Comparison of ENCODE assay signal across 13 cellular contexts in the genomic region with DNA sequence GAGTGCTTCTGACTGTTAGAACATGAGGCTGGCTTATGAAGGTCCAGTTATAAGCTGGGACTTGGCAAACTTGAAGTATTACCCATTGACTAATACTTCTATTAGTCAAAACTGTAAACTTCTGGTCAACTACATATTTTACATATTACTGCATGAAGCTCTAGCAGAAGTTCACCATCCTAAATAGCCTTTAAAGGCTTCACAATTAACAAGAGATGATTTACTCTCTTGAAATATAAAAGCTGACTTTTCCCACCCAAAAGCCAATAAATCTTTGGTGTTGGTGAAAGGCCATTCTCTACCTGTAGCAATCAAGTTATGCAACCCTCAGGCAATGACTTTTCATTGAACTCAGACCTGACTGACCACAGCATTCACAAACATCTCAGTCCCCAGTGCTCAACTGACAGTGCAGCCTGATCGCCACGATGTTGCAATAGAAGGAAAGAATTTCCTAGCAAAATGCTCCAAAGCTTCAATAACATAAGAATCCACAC.
DNase-seq lines count a peak whose midpoint lies in the region; TF ChIP-seq lines count a peak whose summit lies in the region.
"Had no signal": no experiment of that assay in that cellular context is flagged by ENCODE, and none has a peak within 500 bp of the region (broad histone marks: within the 10 kb centered on the region; RNA-seq: fewer than 3 reads in every experiment).

No MANE protein-coding gene starts in this region.

- no peaks in the 10 kb centered on the region for H3K36me3 ChIP-seq in GM23248 (ENCODE audit: low read depth)
- H3K36me3 ChIP-seq in vagina, result no peaks in the 10 kb centered on the region

- no peaks in the 10 kb centered on the region for H3K27me3 ChIP-seq in GM23248 (replicated peaks; ENCODE audit: insufficient read depth)
- no peaks in the 10 kb centered on the region for H3K27me3 ChIP-seq in vagina

- H3K9ac ChIP-seq in GM23248, result peak overlapping the region; percentile 71

- in situ Hi-C loops in GM23248 (cut with MboI), result no loop called here

- intact Hi-C loops in vagina (cut with DNase I) (no loop called here), head of caudate nucleus (cut with DNase I) (no loop called here)
- intact Hi-C loops in activated T-helper 2 cell treated with anti-CD3 and anti-CD28 coated beads, Interferon-gamma antibody, Interleukin-2, Interleukin-4, amounts not matched to agents 10 μg/mL and 5 μg/mL and 100 μg/mL, durations not matched to agents 14 hours and 24 hours and 36 hours (cut with micrococcal nuclease), result no loop called here

- no peak for TF ChIP-seq POLR2A in vagina (IDR thresholded peaks at IDR 0.05)

- no peak overlapping the region for H3K27ac Mint-ChIP-seq in activated T-helper 2 cell treated with anti-CD3 and anti-CD28 coated beads, Interferon-gamma antibody, Interleukin-2, Interleukin-4, amounts not matched to agents 10 μg/mL and 5 μg/mL and 100 μg/mL, durations not matched to agents 14 hours and 24 hours and 36 hours
- H3K27ac Mint-ChIP-seq: activated CD8-positive, alpha-beta memory T cell treated with anti-CD3 and anti-CD28 coated beads, Interleukin-2, amount 10 ng/mL, durations not matched to agents 7 days and 5 days; activated naive CD8-positive, alpha-beta T cell treated with anti-CD3 and anti-CD28 coated beads for 36 hours; GM23338; natural killer cell treated with Interleukin-12 subunit alpha and Interleukin-12 subunit beta and Interleukin-15 and Interleukin-18, amount 100 ng/mL, for 72 hours had no signal

- CTCF ChIA-PET in RWPE1 (lab: Yijun Ruan, JAX), result no interaction called here

- peaks cover 6% of the 10 kb centered on the region for H3K4me1 Mint-ChIP-seq in activated T-helper 2 cell treated with anti-CD3 and anti-CD28 coated beads, Interferon-gamma antibody, Interleukin-2, Interleukin-4, amounts not matched to agents 10 μg/mL and 5 μg/mL and 100 μg/mL, durations not matched to agents 14 hours and 24 hours and 36 hours (ENCODE audit: low read depth)
- H3K4me1 Mint-ChIP-seq: activated CD8-positive, alpha-beta memory T cell treated with anti-CD3 and anti-CD28 coated beads, Interleukin-2, amount 10 ng/mL, durations not matched to agents 7 days and 5 days; GM23338 had no signal

- H3K4me3 ChIP-seq in GM23248, result peak overlapping the region; percentile 64
- no peak overlapping the region for H3K4me3 ChIP-seq in vagina
- H3K4me3 ChIP-seq: GM23338 had no signal

- no peaks in the 10 kb centered on the region for H3K36me3 Mint-ChIP-seq in activated T-helper 2 cell treated with anti-CD3 and anti-CD28 coated beads, Interferon-gamma antibody, Interleukin-2, Interleukin-4, amounts not matched to agents 10 μg/mL and 5 μg/mL and 100 μg/mL, durations not matched to agents 14 hours and 24 hours and 36 hours (ENCODE audit: low read depth)
- H3K36me3 Mint-ChIP-seq: activated CD8-positive, alpha-beta memory T cell treated with anti-CD3 and anti-CD28 coated beads, Interleukin-2, amount 10 ng/mL, durations not matched to agents 7 days and 5 days; activated naive CD8-positive, alpha-beta T cell treated with anti-CD3 and anti-CD28 coated beads for 36 hours; natural killer cell treated with Interleukin-12 subunit alpha and Interleukin-12 subunit beta and Interleukin-15 and Interleukin-18, amount 100 ng/mL, for 72 hours had no signal

- H3K4me2 ChIP-seq in GM23248 (ENCODE audit: unreplicated experiment), result peak overlapping the region; percentile 79
- H3K4me2 ChIP-seq: GM23338 had no signal

- no peaks in the 10 kb centered on the region for H3K9me3 Mint-ChIP-seq in activated T-helper 2 cell treated with anti-CD3 and anti-CD28 coated beads, Interferon-gamma antibody, Interleukin-2, Interleukin-4, amounts not matched to agents 10 μg/mL and 5 μg/mL and 100 μg/mL, durations not matched to agents 14 hours and 24 hours and 36 hours
- H3K9me3 Mint-ChIP-seq: activated naive CD8-positive, alpha-beta T cell treated with anti-CD3 and anti-CD28 coated beads for 36 hours; GM23338; natural killer cell treated with Interleukin-12 subunit alpha and Interleukin-12 subunit beta and Interleukin-15 and Interleukin-18, amount 100 ng/mL, for 72 hours had no signal

- H3F3A ChIP-seq in GM23248 (ENCODE audit: insufficient read depth), result peaks cover 54% of the 10 kb centered on the region

- 2 to 4% methylated on average over 2 of the region's 2 CpGs for WGBS in GM23248 (ENCODE audit: low coverage in 1 of 2, low lambda C conversion rate in 2 of 2, missing lambda C conversion rate in 2 of 2), 2 experiments

- H4K20me1 ChIP-seq in GM23248 (ENCODE audit: insufficient read depth), result no peaks in the 10 kb centered on the region

- DNase-seq in GM23248 (peak; percentile 95), amniotic stem cell (lab: John Stamatoyannopoulos, UW) (peak; percentile 14), iris pigment epithelial cell (ENCODE audit: low read depth) (peak; percentile 50), vagina (ENCODE audit: extremely low spot score in 2 of 2) (no peak), head of caudate nucleus (no peak), RWPE1 (ENCODE audit: low spot score) (no peak)
- no peak for DNase-seq in activated T-helper 2 cell treated with anti-CD3 and anti-CD28 coated beads, Interferon-gamma antibody, Interleukin-2, Interleukin-4, amounts not matched to agents 10 μg/mL and 5 μg/mL and 100 μg/mL, durations not matched to agents 14 hours and 24 hours and 36 hours (ENCODE audit: low spot score)
- DNase-seq: activated CD8-positive, alpha-beta memory T cell treated with anti-CD3 and anti-CD28 coated beads, Interleukin-2, amount 10 ng/mL, durations not matched to agents 7 days and 5 days; activated naive CD8-positive, alpha-beta T cell treated with anti-CD3 and anti-CD28 coated beads for 36 hours; dermis blood vessel endothelial cell; DMS 273 treated with DMSO at 0.1 percent for 48 hours had no signal

- POLR2A ChIA-PET in RWPE1 (lab: Yijun Ruan, JAX; ENCODE audit: low non-redundant PET), result no interaction called here

- H3K4me3 Mint-ChIP-seq in activated T-helper 2 cell treated with anti-CD3 and anti-CD28 coated beads, Interferon-gamma antibody, Interleukin-2, Interleukin-4, amounts not matched to agents 10 μg/mL and 5 μg/mL and 100 μg/mL, durations not matched to agents 14 hours and 24 hours and 36 hours (ENCODE audit: low read depth), result no peak overlapping the region
- H3K4me3 Mint-ChIP-seq: activated CD8-positive, alpha-beta memory T cell treated with anti-CD3 and anti-CD28 coated beads, Interleukin-2, amount 10 ng/mL, durations not matched to agents 7 days and 5 days; activated naive CD8-positive, alpha-beta T cell treated with anti-CD3 and anti-CD28 coated beads for 36 hours; GM23338; natural killer cell treated with Interleukin-12 subunit alpha and Interleukin-12 subunit beta and Interleukin-15 and Interleukin-18, amount 100 ng/mL, for 72 hours had no signal

- TF ChIP-seq CTCF in vagina (IDR thresholded peaks at IDR 0.05) (no peak), RWPE1 (conservative IDR thresholded peaks at IDR 0.05; ENCODE audit: low read depth) (no peak)

- H3K9me2 ChIP-seq in GM23248 (ENCODE audit: insufficient read depth), result no peaks in the 10 kb centered on the region

- H3K27ac ChIP-seq in GM23248, result peak overlapping the region; percentile 76
- H3K27ac ChIP-seq in vagina, result peak overlapping the region; percentile 9
- H3K27ac ChIP-seq in RWPE1, result no peak overlapping the region

- no peaks in the 10 kb centered on the region for H3K9me3 ChIP-seq in GM23248 (ENCODE audit: low read depth)
- no peaks in the 10 kb centered on the region for H3K9me3 ChIP-seq in vagina

- no peaks in the 10 kb centered on the region for H3K27me3 Mint-ChIP-seq in activated T-helper 2 cell treated with anti-CD3 and anti-CD28 coated beads, Interferon-gamma antibody, Interleukin-2, Interleukin-4, amounts not matched to agents 10 μg/mL and 5 μg/mL and 100 μg/mL, durations not matched to agents 14 hours and 24 hours and 36 hours (ENCODE audit: low read depth)

- H3K79me2 ChIP-seq in GM23248 (ENCODE audit: insufficient read depth), result peaks cover 21% of the 10 kb centered on the region

- H3K4me1 ChIP-seq in GM23248 (ENCODE audit: insufficient read depth) (peaks cover 69% of the 10 kb centered on the region), vagina (peaks cover 30% of the 10 kb centered on the region)

- H2AFZ ChIP-seq in GM23248, result no peak overlapping the region
- H2AFZ ChIP-seq: GM23338 had no signal

Comparison
In these comparisons a context has a peak if more than half of its experiments do, and no peak if none do; other contexts are left out.
1. DNase-seq: peak in GM23248 (single experiment), amniotic stem cell (single experiment) and iris pigment epithelial cell (single experiment); none in vagina (0 of 2), activated T-helper 2 cell treated with anti-CD3 and anti-CD28 coated beads, Interferon-gamma antibody, Interleukin-2, Interleukin-4, amounts not matched to agents 10 μg/mL and 5 μg/mL and 100 μg/mL, durations not matched to agents 14 hours and 24 hours and 36 hours (single experiment), head of caudate nucleus (0 of 42) and RWPE1 (single experiment).